In genomic region chr22:50293441-50294318, GRCh38 we compare ENCODE assay signal across 8 cellular contexts. TPM values are rescaled to one million over a fixed set of nuclear protein-coding genes. Genes with fewer than 3 reads are reported as not detected.
A peak's percentile ranks its signal among the peaks of the same experiment; 100 is the strongest.
DNase-seq lines count a peak whose midpoint lies in the region; ATAC-seq and TF ChIP-seq lines count a peak whose summit lies in the region.

No MANE protein-coding gene starts in this region.

- no peak overlapping the region for H2BK120ac ChIP-seq in mesendoderm (ENCODE audit: low read depth, low read length)

- H3K4ac ChIP-seq in mesendoderm (ENCODE audit: low read depth, low read length), result no peak overlapping the region

- no peaks in the 10 kb centered on the region for H3K9me3 ChIP-seq in NT2/D1 (ENCODE audit: insufficient read depth, low read length)
- no peaks in the 10 kb centered on the region for H3K9me3 ChIP-seq in ectodermal cell (ENCODE audit: control insufficient read depth, low read length)
- H3K9me3 ChIP-seq in WERI-Rb-1 (ENCODE audit: severe bottlenecking), result no peaks in the 10 kb centered on the region

- TF ChIP-seq CTCF in C4-2B (conservative IDR thresholded peaks at IDR 0.05), result no peak
- no peak for TF ChIP-seq CTCF in WERI-Rb-1 (IDR thresholded peaks at IDR 0.05; ENCODE audit: low read depth, low read length)

- no peak overlapping the region for H4K5ac ChIP-seq in mesendoderm (ENCODE audit: low read length)

- peak; percentile 44 for DNase-seq in NT2/D1 (ENCODE audit: low read depth, low spot score)
- DNase-seq in mesendoderm, result peak; percentile 85
- no peak for DNase-seq in middle frontal gyrus (ENCODE audit: extremely low spot score, low spot score)
- DNase-seq in WERI-Rb-1, result no peak
- DNase-seq in superior temporal gyrus (ENCODE audit: extremely low spot score), result no peak

- H2BK15ac ChIP-seq in mesendoderm (replicated peaks; ENCODE audit: low read depth), result no peak overlapping the region

- H3K4me3 ChIP-seq in NT2/D1 (ENCODE audit: insufficient read length, low read depth), result no peak overlapping the region
- H3K4me3 ChIP-seq in ectodermal cell (ENCODE audit: insufficient read depth, low read depth, low read length), result peak overlapping the region; percentile 24
- H3K4me3 ChIP-seq in mesendoderm (ENCODE audit: low read length), result no peak overlapping the region
- no peak overlapping the region for H3K4me3 ChIP-seq in WERI-Rb-1 (ENCODE audit: low read depth, low read length)

- H3K27me3 ChIP-seq in NT2/D1 (ENCODE audit: insufficient read depth, insufficient read length) (no peaks in the 10 kb centered on the region), ectodermal cell (ENCODE audit: control insufficient read depth, insufficient read depth, low read length, poor library complexity, severe bottlenecking) (no peaks in the 10 kb centered on the region), mesendoderm (ENCODE audit: insufficient read depth, low read length, poor library complexity) (no peaks in the 10 kb centered on the region), WERI-Rb-1 (ENCODE audit: insufficient read depth, low read depth, severe bottlenecking) (no peaks in the 10 kb centered on the region)

- H3K4me1 ChIP-seq in NT2/D1 (ENCODE audit: insufficient read depth, insufficient read length) (peaks cover 28% of the 10 kb centered on the region), ectodermal cell (ENCODE audit: control insufficient read depth, insufficient read depth, low read length) (peaks cover 33% of the 10 kb centered on the region), mesendoderm (ENCODE audit: control insufficient read depth, low read depth, low read length) (peaks cover 6% of the 10 kb centered on the region)

- no peak overlapping the region for H3K4me2 ChIP-seq in mesendoderm (ENCODE audit: low read length)

- peak overlapping the region; percentile 77 for H3K18ac ChIP-seq in mesendoderm (ENCODE audit: low read length)

- H3K36me3 ChIP-seq in NT2/D1 (ENCODE audit: insufficient read depth, insufficient read length, low read length) (peaks cover 45% of the 10 kb centered on the region), ectodermal cell (ENCODE audit: control insufficient read depth, insufficient read depth, low read length) (peaks cover 11% of the 10 kb centered on the region), mesendoderm (ENCODE audit: control insufficient read depth, insufficient read depth, low read length) (peaks cover 2% of the 10 kb centered on the region), WERI-Rb-1 (peaks cover 50% of the 10 kb centered on the region)

- 26 to 27% methylated on average over 42 of the region's 42 CpGs for WGBS in ectodermal cell, 2 experiments
- WGBS in mesendoderm (ENCODE audit: extremely low coverage, insufficient coverage, low lambda C conversion rate), result no CpG with 5 or more reads among the region's 42 CpGs

- H3K27ac ChIP-seq in C4-2B (peak overlapping the region; percentile 14; the same call in 1 of the 2 replicates), ectodermal cell (ENCODE audit: insufficient read depth, low read depth, low read length, poor library complexity, severe bottlenecking) (peak overlapping the region; percentile 78), mesendoderm (ENCODE audit: low read depth, low read length) (peak overlapping the region; percentile 69), WERI-Rb-1 (no peak overlapping the region)

- H3K56ac ChIP-seq in mesendoderm (ENCODE audit: low read length), result peak overlapping the region; percentile 76

- no peak overlapping the region for H3K23ac ChIP-seq in mesendoderm (ENCODE audit: low read length)

- H3K79me2 ChIP-seq in mesendoderm (ENCODE audit: control insufficient read depth, insufficient read depth, low read length), result peaks cover 32% of the 10 kb centered on the region

- no peak overlapping the region for H4K8ac ChIP-seq in mesendoderm (ENCODE audit: low read depth, low read length)

- peak overlapping the region; percentile 12 for H3K9ac ChIP-seq in NT2/D1 (ENCODE audit: insufficient read length, low read depth)
- H3K9ac ChIP-seq in mesendoderm (ENCODE audit: low read length), result peak overlapping the region; percentile 59

- ATAC-seq in HG02571 (IDR thresholded peaks at IDR 0.05; ENCODE audit: unreplicated experiment), result no peak

- no peak overlapping the region for H2AK5ac ChIP-seq in mesendoderm (ENCODE audit: low read length)

- H3K79me1 ChIP-seq in mesendoderm (ENCODE audit: low read length), result peaks cover 28% of the 10 kb centered on the region

- H2BK5ac ChIP-seq in mesendoderm (ENCODE audit: low read length), result peak overlapping the region; percentile 73

RNA-seq across cellular contexts. Expression of gene PLXNB2, which starts 13.8 kb away (rescaled TPM):
- polyA plus RNA-seq in ectodermal cell (2013, experiment 1 of 4), result 127 TPM
- 139 TPM for polyA plus RNA-seq in ectodermal cell (2013, experiment 2 of 4)
- 102 TPM for polyA plus RNA-seq in ectodermal cell (2013, experiment 3 of 4)
- 101 TPM for polyA plus RNA-seq in ectodermal cell (2013, experiment 4 of 4)
- 34.1 TPM for polyA plus RNA-seq in mesendoderm (2013, experiment 1 of 2)
- 33.7 TPM for polyA plus RNA-seq in mesendoderm (2013, experiment 2 of 2)

RNA-seq across cellular contexts. Expression of gene MAPK11, which starts 23.5 kb away (rescaled TPM):
- polyA plus RNA-seq in ectodermal cell (2013, experiment 1 of 4), result 2.2 TPM
- 2.1 TPM for polyA plus RNA-seq in ectodermal cell (2013, experiment 2 of 4)
- 2.6 TPM for polyA plus RNA-seq in ectodermal cell (2013, experiment 3 of 4)
- 3.1 TPM for polyA plus RNA-seq in ectodermal cell (2013, experiment 4 of 4)
- 0.42 TPM for polyA plus RNA-seq in mesendoderm (2013, experiment 1 of 2)
- polyA plus RNA-seq in mesendoderm (2013, experiment 2 of 2), result 0.36 TPM

RNA-seq across cellular contexts. Expression of gene MAPK12, which starts 32.2 kb away (rescaled TPM):
- polyA plus RNA-seq in ectodermal cell (2013, experiment 1 of 4), result 27.0 TPM
- polyA plus RNA-seq in ectodermal cell (2013, experiment 2 of 4), result 28.0 TPM
- polyA plus RNA-seq in ectodermal cell (2013, experiment 3 of 4), result 22.2 TPM
- polyA plus RNA-seq in ectodermal cell (2013, experiment 4 of 4), result 21.6 TPM
- polyA plus RNA-seq in mesendoderm (2013, experiment 1 of 2), result 5.1 TPM
- polyA plus RNA-seq in mesendoderm (2013, experiment 2 of 2), result 5.2 TPM

RNA-seq across cellular contexts. Expression of gene DENND6B, which starts 33.1 kb away (rescaled TPM):
- polyA plus RNA-seq in ectodermal cell (2013, experiment 1 of 4), result 15.7 TPM
- polyA plus RNA-seq in ectodermal cell (2013, experiment 2 of 4), result 16.1 TPM
- polyA plus RNA-seq in ectodermal cell (2013, experiment 3 of 4), result 13.9 TPM
- 14.5 TPM for polyA plus RNA-seq in ectodermal cell (2013, experiment 4 of 4)
- 0.08 TPM for polyA plus RNA-seq in mesendoderm (2013, experiment 1 of 2)
- 0.08 TPM for polyA plus RNA-seq in mesendoderm (2013, experiment 2 of 2)

RNA-seq across cellular contexts. Expression of gene HDAC10, which starts 42.6 kb away (rescaled TPM):
- 28.3 TPM for polyA plus RNA-seq in ectodermal cell (2013, experiment 1 of 4)
- 30.2 TPM for polyA plus RNA-seq in ectodermal cell (2013, experiment 2 of 4)
- 24.7 TPM for polyA plus RNA-seq in ectodermal cell (2013, experiment 3 of 4)
- polyA plus RNA-seq in ectodermal cell (2013, experiment 4 of 4), result 27.3 TPM
- 8.9 TPM for polyA plus RNA-seq in mesendoderm (2013, experiment 1 of 2)
- polyA plus RNA-seq in mesendoderm (2013, experiment 2 of 2), result 8.2 TPM

Comparison
In these comparisons a context has a peak if more than half of its experiments do, and no peak if none do; other contexts are left out.
1. DNase-seq: peak in NT2/D1 (single experiment) and mesendoderm (single experiment); none in middle frontal gyrus (single experiment), WERI-Rb-1 (single experiment) and superior temporal gyrus (single experiment).